ENCODE assay signal across 8 cellular contexts in genomic region chr13:28493740-28494536, GRCh38. TPM values are rescaled to one million over a fixed set of nuclear protein-coding genes. Genes with fewer than 3 reads are reported as not detected.
DNase-seq lines count a peak whose midpoint lies in the region; ATAC-seq and TF ChIP-seq lines count a peak whose summit lies in the region.

No MANE protein-coding gene starts in this region.

- TF ChIP-seq CTCF in neutrophil (IDR thresholded peaks at IDR 0.05): no peak

- H3K27ac ChIP-seq in BLaER1 treated with 17β-estradiol and CSF1 and Interleukin-3, amounts not matched to agents 10 nM and 100 nM: peak overlapping the region in 10 of 11 experiments; percentile 68 to 89 (median 86); a peak in 21 of 22 replicates
- no peak overlapping the region for H3K27ac ChIP-seq in ectodermal cell (ENCODE audit: insufficient read depth, low read depth, low read length, poor library complexity, severe bottlenecking)
- H3K27ac ChIP-seq in neutrophil: no peak overlapping the region

- no peak for DNase-seq in NCI-H2171 (lab: John Stamatoyannopoulos, UW)
- DNase-seq in KG1 (lab: John Stamatoyannopoulos, UW): no peak
- no peak for DNase-seq in NCI-H1694 treated with DMSO at 0.1 percent for 48 hours (lab: John Stamatoyannopoulos, UW)

- no peaks in the 10 kb centered on the region for H3K9me3 ChIP-seq in BLaER1 treated with 17β-estradiol and CSF1 and Interleukin-3, amounts not matched to agents 10 nM and 100 nM (replicated peaks in 1 of 11)
- no peaks in the 10 kb centered on the region for H3K9me3 ChIP-seq in ectodermal cell (ENCODE audit: control insufficient read depth, low read length)
- H3K9me3 ChIP-seq in neutrophil: no peaks in the 10 kb centered on the region

- 0% methylated on average over 64 of the region's 64 CpGs for WGBS in ectodermal cell, 2 experiments

- peaks cover 0 to 67% (median 55%) of the 10 kb centered on the region in 11 experiments; a peak in 18 of 22 replicates for H4K20me1 ChIP-seq in BLaER1 treated with 17β-estradiol and CSF1 and Interleukin-3, amounts not matched to agents 10 nM and 100 nM

- H3K36me3 ChIP-seq in BLaER1 treated with 17β-estradiol and CSF1 and Interleukin-3, amounts not matched to agents 10 nM and 100 nM: peaks cover 0 to 3% (median 0%) of the 10 kb centered on the region in 11 experiments; a peak in 4 of 22 replicates
- no peaks in the 10 kb centered on the region for H3K36me3 ChIP-seq in ectodermal cell (ENCODE audit: control insufficient read depth, insufficient read depth, low read length)
- no peaks in the 10 kb centered on the region for H3K36me3 ChIP-seq in neutrophil

- H3K4me2 ChIP-seq in BLaER1 treated with 17β-estradiol and CSF1 and Interleukin-3, amounts not matched to agents 10 nM and 100 nM: peak overlapping the region; percentile 87 to 100 (median 96)

- peak overlapping the region; percentile 68 to 97 (median 87) for H3K4me3 ChIP-seq in BLaER1 treated with 17β-estradiol and CSF1 and Interleukin-3, amounts not matched to agents 10 nM and 100 nM
- H3K4me3 ChIP-seq in ectodermal cell (ENCODE audit: insufficient read depth, low read depth, low read length) (peak overlapping the region; percentile 52), neutrophil (ENCODE audit: low read depth in 1 of 2, low read length in 1 of 2) (peak overlapping the region; percentile 64 to 73)

- peaks cover 41 to 69% (median 61%) of the 10 kb centered on the region in 10 experiments for H3K4me1 ChIP-seq in BLaER1 treated with 17β-estradiol and CSF1 and Interleukin-3, amounts not matched to agents 10 nM and 100 nM
- H3K4me1 ChIP-seq in ectodermal cell (ENCODE audit: control insufficient read depth, insufficient read depth, low read length) (peaks cover 6% of the 10 kb centered on the region), neutrophil (ENCODE audit: control insufficient read depth in 1 of 2, insufficient read depth in 1 of 2, low read depth in 1 of 2, low read length in 1 of 2) (peaks cover 42 to 48% of the 10 kb centered on the region in 2 experiments)

- peak; percentile 16 for ATAC-seq in HG03159 (IDR thresholded peaks at IDR 0.05; ENCODE audit: unreplicated experiment)
- no peak for ATAC-seq in HG02970 (IDR thresholded peaks at IDR 0.05; ENCODE audit: low FRiP score, unreplicated experiment)

- H3K9ac ChIP-seq in BLaER1 treated with 17β-estradiol and CSF1 and Interleukin-3, amounts not matched to agents 10 nM and 100 nM: peak overlapping the region; percentile 76 to 96 (median 91)

- peaks cover 46 to 68% (median 56%) of the 10 kb centered on the region in 11 experiments for H3K27me3 ChIP-seq in BLaER1 treated with 17β-estradiol and CSF1 and Interleukin-3, amounts not matched to agents 10 nM and 100 nM
- H3K27me3 ChIP-seq in ectodermal cell (ENCODE audit: control insufficient read depth, insufficient read depth, low read length, poor library complexity, severe bottlenecking) (peaks cover 77% of the 10 kb centered on the region), neutrophil (peaks cover 97% of the 10 kb centered on the region)

RNA-seq across cellular contexts. Expression of gene FLT1, which starts 1.0 kb away (rescaled TPM):
- 0.76 TPM for polyA plus RNA-seq in ectodermal cell (2013, experiment 1 of 4)
- polyA plus RNA-seq in ectodermal cell (2013, experiment 2 of 4): 0.59 TPM
- polyA plus RNA-seq in ectodermal cell (2013, experiment 3 of 4): 1.1 TPM
- 1.0 TPM for polyA plus RNA-seq in ectodermal cell (2013, experiment 4 of 4)

Comparison
In these comparisons a context has a peak if more than half of its experiments do, and no peak if none do; other contexts are left out.
1. H3K27ac ChIP-seq: peak in BLaER1 treated with 17β-estradiol and CSF1 and Interleukin-3, amounts not matched to agents 10 nM and 100 nM (10 of 11); none in ectodermal cell (single experiment) and neutrophil (single experiment).
2. Peak in every context shown above with its lines, with median percentiles within 50 percentile points of each other: H3K4me3 ChIP-seq.